8 cellular contexts compared by ENCODE assay signal in genomic region chr18:77065221-77065981, GRCh38.
DNase-seq lines count a peak whose midpoint lies in the region; ATAC-seq, FAIRE-seq and TF ChIP-seq lines count a peak whose summit lies in the region.

No MANE protein-coding gene starts in this region.

- TF ChIP-seq CTCF in thyroid gland (IDR thresholded peaks at IDR 0.05): no peak

- no peak for TF ChIP-seq POLR2A in thyroid gland (IDR thresholded peaks at IDR 0.05)

- 75 to 81% methylated on average over 13 of the region's 13 CpGs for WGBS in thyroid gland, 2 donors

- H3K27me3 ChIP-seq in layer of hippocampus (ENCODE audit: control insufficient read depth, insufficient read depth, low read length) (no peaks in the 10 kb centered on the region), thyroid gland (no peaks in the 10 kb centered on the region)

- no peak for FAIRE-seq in frontal cortex (lab: Jason Lieb, UNC)

- DNase-seq in amniotic epithelial cell (ENCODE audit: low read depth) (peak; percentile 98), thyroid gland (no peak), NCI-H2081 (lab: John Stamatoyannopoulos, UW) (no peak), frontal cortex (ENCODE audit: low spot score in 2 of 2) (no peak)

- intact Hi-C loops in thyroid gland (cut with DNase I): no loop called here

- peak; percentile 23 for ATAC-seq in HG02852 (IDR thresholded peaks at IDR 0.05; ENCODE audit: unreplicated experiment)

- peak overlapping the region; percentile 11; the same call in 1 of the 2 replicates for H3K4me3 ChIP-seq in GM08714 (ENCODE audit: low read length)
- no peak overlapping the region for H3K4me3 ChIP-seq in thyroid gland (replicated peaks in 1 of 3)

- peak overlapping the region; percentile 36 for H3K27ac ChIP-seq in layer of hippocampus (ENCODE audit: low read depth, low read length)
- peak overlapping the region in 2 of 3 donors; percentile 34 to 51 for H3K27ac ChIP-seq in thyroid gland

- H3K4me1 ChIP-seq in thyroid gland: peaks cover 25 to 63% of the 10 kb centered on the region in 2 donors

- H3K9me3 ChIP-seq in thyroid gland: no peaks in the 10 kb centered on the region

- no peaks in the 10 kb centered on the region for H3K36me3 ChIP-seq in thyroid gland

TF ChIP-seq in PFSK-1, 5 proteins besides CTCF, POLR2A, EP300 and RAD21:
- TF ChIP-seq POLR2AphosphoS5 (IDR thresholded peaks at IDR 0.05; ENCODE audit: low read depth, low read length): no peak
- TF ChIP-seq FOXP2 (optimal IDR thresholded peaks at IDR 0.05; ENCODE audit: borderline replicate concordance, extremely low read depth, extremely low read length, insufficient read depth): peak; percentile 11
- no peak for TF ChIP-seq TAF1 (IDR thresholded peaks at IDR 0.05; ENCODE audit: borderline replicate concordance, insufficient read depth, low read length)
- TF ChIP-seq SIN3A (IDR thresholded peaks at IDR 0.05; ENCODE audit: borderline replicate concordance, insufficient read depth, low read length): no peak
